8 cellular contexts compared by ENCODE assay signal in the genomic region with DNA sequence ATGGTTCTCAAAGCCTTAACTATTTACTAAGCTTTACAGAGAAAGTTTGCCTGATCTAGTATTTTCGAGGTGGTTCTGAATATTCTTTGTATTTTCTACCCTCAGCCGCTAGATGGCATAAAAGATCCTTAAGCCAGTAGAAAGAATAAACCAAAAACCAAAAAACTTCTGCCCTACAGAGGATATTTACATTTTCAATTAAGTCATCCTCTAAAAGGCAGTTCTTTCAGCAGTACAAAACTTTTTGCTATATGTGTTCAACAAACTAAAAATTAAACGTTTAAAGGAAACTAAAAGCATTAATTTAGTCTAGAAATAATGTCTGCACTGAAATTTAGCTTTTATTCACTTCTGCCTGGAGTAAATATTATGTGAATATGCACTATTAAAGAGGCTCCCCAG.
DNase-seq lines count a peak whose midpoint lies in the region; ATAC-seq and TF ChIP-seq lines count a peak whose summit lies in the region.

No MANE protein-coding gene starts in this region.

- dilution Hi-C loops in IMR-90 (cut with HindIII; ENCODE audit: low sequenced_read_pairs, unreplicated experiment): no loop called here

- no peak overlapping the region for H2BK120ac ChIP-seq in IMR-90 (ENCODE audit: low read depth, low read length)
- H2BK120ac ChIP-seq in neuronal stem cell (ENCODE audit: low read depth, low read length): no peak overlapping the region

- H3K27ac ChIP-seq in DOHH2 (ENCODE audit: low read depth, low read length): no peak overlapping the region
- H3K27ac ChIP-seq in IMR-90 (ENCODE audit: insufficient read depth, low read length): no peak overlapping the region
- H3K27ac ChIP-seq in Panc1 (ENCODE audit: low read length): no peak overlapping the region
- H3K27ac ChIP-seq in neuronal stem cell (replicated peaks; ENCODE audit: low read length): no peak overlapping the region
- H3K27ac ChIP-seq in effector memory CD4-positive, alpha-beta T cell (ENCODE audit: insufficient read depth, low read length, poor library complexity, severe bottlenecking): no peak overlapping the region

- no peaks in the 10 kb centered on the region for H3K9me3 ChIP-seq in DOHH2 (ENCODE audit: control insufficient read depth, insufficient read depth, low read length)
- no peaks in the 10 kb centered on the region for H3K9me3 ChIP-seq in IMR-90 (ENCODE audit: control insufficient read depth, insufficient read depth, low read length)
- H3K9me3 ChIP-seq in Panc1 (ENCODE audit: control insufficient read depth, insufficient read depth, low read depth, low read length): no peaks in the 10 kb centered on the region
- H3K9me3 ChIP-seq in neuronal stem cell (replicated peaks in 1 of 2; ENCODE audit: control insufficient read depth in 2 of 2, insufficient read depth in 1 of 2, low read depth in 1 of 2, low read length in 2 of 2): no peaks in the 10 kb centered on the region
- no peaks in the 10 kb centered on the region for H3K9me3 ChIP-seq in effector memory CD4-positive, alpha-beta T cell (ENCODE audit: control insufficient read depth, low read length)

- DNase-seq in IMR-90 (peak; percentile 81), Panc1 (ENCODE audit: low read depth, low spot score) (peak; percentile 12), epithelial cell of proximal tubule (ENCODE audit: low read depth) (peak; percentile 6), neuronal stem cell (ENCODE audit: low spot score) (peak; percentile 35), omental fat pad (ENCODE audit: low spot score) (no peak)
- DNase-seq in effector memory CD4-positive, alpha-beta T cell: no peak

- intact Hi-C loops in IMR-90 (cut with micrococcal nuclease) (loop anchor here (1.0 to 5.0 kb wide), 6 partner anchors 65 to 701 kb away; no protein-coding TSS in a partner anchor), Panc1 (cut with micrococcal nuclease; ENCODE audit: unreplicated experiment) (loop anchor here (1.0 kb wide), 1 partner anchor 302 kb away; no protein-coding TSS in a partner anchor)

- no CpG with 5 or more reads among the region's 3 CpGs for WGBS in IMR-90 (ENCODE audit: extremely low coverage in 2 of 2, insufficient read length in 1 of 2), 2 experiments
- no CpG with 5 or more reads among the region's 3 CpGs for WGBS in neuronal stem cell (ENCODE audit: extremely low coverage in 2 of 2, insufficient read length in 2 of 2, insufficient replicate concordance in 1 of 2), 2 donors

- POLR2A ChIA-PET in IMR-90 (lab: Charles Lee; ENCODE audit: unreplicated experiment): interaction anchor here (0.6 kb wide), 1 partner anchor 298 kb away, joined by 3 read pairs; no protein-coding TSS in a partner anchor
- POLR2A ChIA-PET in Panc1 (lab: Charles Lee): no interaction called here

- H3K79me2 ChIP-seq in DOHH2 (ENCODE audit: control insufficient read depth, low read length): no peaks in the 10 kb centered on the region

- H3K4me1 ChIP-seq in DOHH2 (ENCODE audit: control insufficient read depth, low read length) (no peaks in the 10 kb centered on the region), IMR-90 (ENCODE audit: control insufficient read depth, insufficient read depth, low read length) (peaks cover 2% of the 10 kb centered on the region; the same call in 1 of the 2 replicates), Panc1 (ENCODE audit: control insufficient read depth, insufficient read depth, low read length) (no peaks in the 10 kb centered on the region), neuronal stem cell (ENCODE audit: control insufficient read depth in 2 of 2, insufficient read depth in 1 of 2, low read depth in 1 of 2, low read length in 2 of 2) (no peaks in the 10 kb centered on the region)
- H3K4me1 ChIP-seq in effector memory CD4-positive, alpha-beta T cell (ENCODE audit: control insufficient read depth, insufficient read depth, low read length, poor library complexity, severe bottlenecking): no peaks in the 10 kb centered on the region

- no TSS peak for BruUV-seq in IMR-90 (replicated peaks; lab: Mats Ljungman, UMichigan)
- no TSS peak for BruUV-seq in Panc1 (replicated peaks; lab: Mats Ljungman, UMichigan)

- no peak overlapping the region for H3K4me3 ChIP-seq in DOHH2 (ENCODE audit: low read length)
- no peak overlapping the region for H3K4me3 ChIP-seq in IMR-90 (ENCODE audit: insufficient read depth, low read depth, low read length)
- no peak overlapping the region for H3K4me3 ChIP-seq in Panc1 (ENCODE audit: low read depth in 2 of 2, low read length in 2 of 2)
- no peak overlapping the region for H3K4me3 ChIP-seq in epithelial cell of proximal tubule (ENCODE audit: low read depth, low read length)
- H3K4me3 ChIP-seq in neuronal stem cell (ENCODE audit: low read length in 2 of 2): no peak overlapping the region
- H3K4me3 ChIP-seq in effector memory CD4-positive, alpha-beta T cell (ENCODE audit: insufficient read depth, low read depth, low read length, poor library complexity, severe bottlenecking): no peak overlapping the region

- no peak overlapping the region for H2AK9ac ChIP-seq in IMR-90 (replicated peaks; ENCODE audit: low read depth, low read length, poor library complexity)

- peak; percentile 90 for ATAC-seq in IMR-90 (ENCODE audit: low read depth)
- no peak for ATAC-seq in Panc1
- ATAC-seq in HG03045 (IDR thresholded peaks at IDR 0.05; ENCODE audit: unreplicated experiment): no peak
- no peak for ATAC-seq in omental fat pad (ENCODE audit: low FRiP score)

- H4K20me1 ChIP-seq in DOHH2 (ENCODE audit: control insufficient read depth, insufficient read depth, low read depth, low read length) (no peaks in the 10 kb centered on the region), IMR-90 (ENCODE audit: insufficient read depth, low read length) (no peaks in the 10 kb centered on the region)

- H3K36me3 ChIP-seq in DOHH2 (ENCODE audit: control insufficient read depth, low read length) (no peaks in the 10 kb centered on the region), IMR-90 (ENCODE audit: control insufficient read depth, insufficient read depth, low read length) (peaks cover 2% of the 10 kb centered on the region), Panc1 (ENCODE audit: control insufficient read depth, insufficient read depth, low read length) (no peaks in the 10 kb centered on the region), neuronal stem cell (replicated peaks in 1 of 2; ENCODE audit: control insufficient read depth in 2 of 2, insufficient read depth in 2 of 2, low read length in 2 of 2) (no peaks in the 10 kb centered on the region)
- no peaks in the 10 kb centered on the region for H3K36me3 ChIP-seq in effector memory CD4-positive, alpha-beta T cell (ENCODE audit: control insufficient read depth, insufficient read depth, low read length)

- H3K18ac ChIP-seq in IMR-90 (ENCODE audit: low read depth, low read length): no peak overlapping the region
- H3K18ac ChIP-seq in neuronal stem cell (ENCODE audit: low read length): no peak overlapping the region

- H3K4me2 ChIP-seq in DOHH2 (ENCODE audit: low read length) (no peak overlapping the region), IMR-90 (ENCODE audit: low read depth, low read length) (no peak overlapping the region), neuronal stem cell (ENCODE audit: insufficient read depth, low read length, poor library complexity, severe bottlenecking) (no peak overlapping the region)

- H3K27me3 ChIP-seq in DOHH2 (ENCODE audit: control insufficient read depth, low read length): 0 out of 2 replicates have a peak, but pooled peaks cover 7% of the 10 kb centered on the region
- H3K27me3 ChIP-seq in IMR-90 (ENCODE audit: control insufficient read depth, insufficient read depth, low read length): no peaks in the 10 kb centered on the region
- H3K27me3 ChIP-seq in Panc1 (ENCODE audit: control insufficient read depth, insufficient read depth, low read length): no peaks in the 10 kb centered on the region; the same call in 1 of the 2 replicates
- no peaks in the 10 kb centered on the region for H3K27me3 ChIP-seq in neuronal stem cell (ENCODE audit: control insufficient read depth in 3 of 3, insufficient read depth in 3 of 3, low read depth in 1 of 3, low read length in 3 of 3)
- no peaks in the 10 kb centered on the region for H3K27me3 ChIP-seq in effector memory CD4-positive, alpha-beta T cell (replicated peaks; ENCODE audit: control insufficient read depth, insufficient read depth, low read length, poor library complexity, severe bottlenecking)

- H3K14ac ChIP-seq in IMR-90 (replicated peaks; ENCODE audit: low read depth, low read length) (no peak overlapping the region), neuronal stem cell (ENCODE audit: low read length) (no peak overlapping the region)

- no peak overlapping the region for H3K56ac ChIP-seq in IMR-90 (ENCODE audit: extremely low read depth, insufficient read depth, low read length)

- no peak overlapping the region for H2BK15ac ChIP-seq in IMR-90 (ENCODE audit: low read depth, low read length)
- no peak overlapping the region for H2BK15ac ChIP-seq in neuronal stem cell (ENCODE audit: low read length)

- TF ChIP-seq POLR2A in IMR-90 (IDR thresholded peaks at IDR 0.05; ENCODE audit: low read depth, low read length): no peak

- H2AFZ ChIP-seq in IMR-90 (replicated peaks; ENCODE audit: low read length, poor library complexity): no peak overlapping the region
- H2AFZ ChIP-seq in neuronal stem cell (ENCODE audit: low read length): no peak overlapping the region

- no peak overlapping the region for H2BK12ac ChIP-seq in neuronal stem cell (ENCODE audit: low read length)

- no peak overlapping the region for H4K8ac ChIP-seq in IMR-90 (ENCODE audit: low read depth in 2 of 2, low read length in 2 of 2)
- H4K8ac ChIP-seq in neuronal stem cell (ENCODE audit: low read depth, low read length): no peak overlapping the region

- no peak overlapping the region for H2AK5ac ChIP-seq in IMR-90 (ENCODE audit: low read depth, low read length)
- no peak overlapping the region for H2AK5ac ChIP-seq in neuronal stem cell (ENCODE audit: low read depth, low read length)

- H2BK20ac ChIP-seq in IMR-90 (ENCODE audit: low read depth, low read length): no peak overlapping the region

- peak; percentile 93 for TF ChIP-seq RAD21 in IMR-90 (IDR thresholded peaks at IDR 0.05; ENCODE audit: low read length)

- CTCF ChIA-PET in IMR-90 (lab: Yijun Ruan, JAX): interaction anchor here (0.6 to 2.8 kb wide), 14 partner anchors 15 to 1838 kb away, joined by 3 to 19 read pairs (median 4); no protein-coding TSS in a partner anchor
- CTCF ChIA-PET in Panc1 (lab: Charles Lee): interaction anchor here (0.6 to 1.0 kb wide), 3 partner anchors 10 to 961 kb away, joined by 3 to 8 read pairs (median 4); no protein-coding TSS in a partner anchor

- TF ChIP-seq CTCF in DOHH2 (IDR thresholded peaks at IDR 0.05; ENCODE audit: low read depth, low read length, poor library complexity, severe bottlenecking) (peak; percentile 71), IMR-90 (conservative IDR thresholded peaks at IDR 0.05; ENCODE audit: low read depth, low read length) (peak; percentile 93), Panc1 (IDR thresholded peaks at IDR 0.05) (peak; percentile 73; the same call in 1 of the 2 replicates), epithelial cell of proximal tubule (conservative IDR thresholded peaks at IDR 0.05; ENCODE audit: low read depth, low read length) (peak; percentile 75), omental fat pad (IDR thresholded peaks at IDR 0.05) (peak in 1 of 3 donors; percentile 29)

- no peaks in the 10 kb centered on the region; the same call in 1 of the 2 replicates for H3K9me1 ChIP-seq in IMR-90 (ENCODE audit: insufficient read depth, low read length)

- H2BK5ac ChIP-seq in IMR-90 (ENCODE audit: low read depth, low read length, poor library complexity, severe bottlenecking): no peak overlapping the region
- H2BK5ac ChIP-seq in neuronal stem cell (ENCODE audit: low read length): no peak overlapping the region

- no peak overlapping the region for H4K91ac ChIP-seq in IMR-90 (ENCODE audit: insufficient read depth, low read depth, low read length)
- no peak overlapping the region for H4K91ac ChIP-seq in neuronal stem cell (ENCODE audit: low read depth, low read length, poor library complexity)

- in situ Hi-C loops in IMR-90 (cut with MboI; ENCODE audit: low sequenced_read_pairs) (loop anchor here (5.0 to 10.0 kb wide), 3 partner anchors 190 to 703 kb away; no protein-coding TSS in a partner anchor), Panc1 (cut with HindIII; ENCODE audit: low pct_unique_long_range_greater_than_20kb, low sequenced_read_pairs) (no loop called here)

- no peak overlapping the region for H3K4ac ChIP-seq in IMR-90 (ENCODE audit: low read depth, low read length)
- no peak overlapping the region for H3K4ac ChIP-seq in neuronal stem cell (ENCODE audit: low read length)

- H3K79me1 ChIP-seq in IMR-90 (ENCODE audit: low read depth in 1 of 2, low read length in 2 of 2): no peaks in the 10 kb centered on the region
- no peaks in the 10 kb centered on the region for H3K79me1 ChIP-seq in neuronal stem cell (ENCODE audit: low read depth, low read length)

- H3K9ac ChIP-seq in IMR-90 (ENCODE audit: low read depth, low read length): no peak overlapping the region
- no peak overlapping the region for H3K9ac ChIP-seq in neuronal stem cell (ENCODE audit: low read depth, low read length, poor library complexity)

- H3K23ac ChIP-seq in IMR-90 (ENCODE audit: low read depth, low read length): no peak overlapping the region
- H3K23ac ChIP-seq in neuronal stem cell (ENCODE audit: low read depth, low read length, poor library complexity): no peak overlapping the region

- H3K9me2 ChIP-seq in DOHH2 (replicated peaks; ENCODE audit: control insufficient read depth, low read length): no peaks in the 10 kb centered on the region

- no peak overlapping the region for H4K5ac ChIP-seq in IMR-90 (ENCODE audit: low read depth, low read length)

- H3F3A ChIP-seq in DOHH2 (ENCODE audit: control insufficient read depth, insufficient read depth): no peaks in the 10 kb centered on the region

Comparison
In these comparisons a context has a peak if more than half of its experiments do, and no peak if none do; other contexts are left out.
1. DNase-seq: peak in IMR-90 (single experiment), Panc1 (single experiment), epithelial cell of proximal tubule (single experiment) and neuronal stem cell (single experiment); none in omental fat pad (single experiment) and effector memory CD4-positive, alpha-beta T cell (0 of 3).